8 cellular contexts compared by ENCODE assay signal in genomic region chr19:4068058-4068966, GRCh38. TPM values are rescaled to one million over a fixed set of nuclear protein-coding genes. Genes with fewer than 3 reads are reported as not detected.
DNase-seq lines count a peak whose midpoint lies in the region; ATAC-seq, FAIRE-seq and TF ChIP-seq lines count a peak whose summit lies in the region.

No MANE protein-coding gene starts in this region.

- no peak overlapping the region for H3K27ac ChIP-seq in MM.1S (ENCODE audit: low read length)

- H3K4me1 Mint-ChIP-seq in CD14-positive monocyte, result peaks cover 26% of the 10 kb centered on the region
- peaks cover 16% of the 10 kb centered on the region for H3K4me1 Mint-ChIP-seq in neural crest cell

- peaks cover 11% of the 10 kb centered on the region for H4K20me1 ChIP-seq in MM.1S (ENCODE audit: insufficient read depth, low read length)

- H3K4me1 ChIP-seq in MM.1S (ENCODE audit: low read length), result peaks cover 10% of the 10 kb centered on the region

- no peaks in the 10 kb centered on the region for H3K36me3 ChIP-seq in MM.1S (replicated peaks; ENCODE audit: insufficient read depth, low read length)

- no peak for ATAC-seq in GM19023 (IDR thresholded peaks at IDR 0.05; ENCODE audit: unreplicated experiment)

- DNase-seq in CD14-positive monocyte (ENCODE audit: low spot score) (no peak), MM.1S (no peak), choroid plexus epithelial cell (ENCODE audit: low read depth) (no peak), neural crest cell (ENCODE audit: low read depth, low spot score) (no peak), NCI-H748 treated with DMSO at 0.1 percent for 48 hours (lab: John Stamatoyannopoulos, UW) (no peak), GM19238 (ENCODE audit: insufficient read length, low spot score) (no peak), H54 (ENCODE audit: insufficient read length, low spot score) (no peak)

- no peak overlapping the region for H2AFZ ChIP-seq in MM.1S (ENCODE audit: low read length)

- H3K36me3 Mint-ChIP-seq in CD14-positive monocyte, result peaks cover 3 to 4% of the 10 kb centered on the region in 2 donors
- no peaks in the 10 kb centered on the region for H3K36me3 Mint-ChIP-seq in neural crest cell (ENCODE audit: low read depth)

- TF ChIP-seq POLR2A in H54 (IDR thresholded peaks at IDR 0.05; ENCODE audit: low read depth, low read length), result no peak

- H3K27ac Mint-ChIP-seq in CD14-positive monocyte (peak overlapping the region; percentile 85 to 94 (median 93)), neural crest cell (ENCODE audit: unreplicated experiment) (no peak overlapping the region)

- H3K9ac ChIP-seq in MM.1S (ENCODE audit: low read length), result no peak overlapping the region

- H3K27me3 Mint-ChIP-seq in CD14-positive monocyte (ENCODE audit: low read depth in 3 of 3) (peaks cover 0 to 2% (median 0%) of the 10 kb centered on the region in 3 donors), neural crest cell (ENCODE audit: low read depth) (peaks cover 29% of the 10 kb centered on the region)

- H3K9me3 Mint-ChIP-seq in CD14-positive monocyte (no peaks in the 10 kb centered on the region), neural crest cell (no peaks in the 10 kb centered on the region)

- H3K9me2 ChIP-seq in MM.1S (replicated peaks; ENCODE audit: insufficient read depth, low read length), result no peaks in the 10 kb centered on the region

- intact Hi-C loops in CD14-positive monocyte (cut with micrococcal nuclease), result loop anchor here (5.0 kb wide), 3 partner anchors 49 to 81 kb away; partner anchors contain the start of genes EEF2 (in 1 of the 2) and MAP2K2 (in 1 of the 2)

- H3K79me2 ChIP-seq in MM.1S (ENCODE audit: low read length), result peaks cover 18% of the 10 kb centered on the region

- H3K4me3 ChIP-seq in MM.1S (ENCODE audit: low read length) (no peak overlapping the region), choroid plexus epithelial cell (ENCODE audit: low read depth, low read length) (peak overlapping the region; percentile 78)

- H3K27me3 ChIP-seq in MM.1S (replicated peaks; ENCODE audit: insufficient read depth, low read length), result peaks cover 34% of the 10 kb centered on the region

- H3K4me2 ChIP-seq in MM.1S (ENCODE audit: low read depth, low read length), result peak overlapping the region; percentile 92; the same call in 1 of the 2 replicates

- no peak for FAIRE-seq in H54 (lab: Jason Lieb, UNC)

- TF ChIP-seq CTCF in CD14-positive monocyte (IDR thresholded peaks at IDR 0.05) (no peak), MM.1S (IDR thresholded peaks at IDR 0.05; ENCODE audit: low read length) (no peak), choroid plexus epithelial cell (conservative IDR thresholded peaks at IDR 0.05; ENCODE audit: low read depth, low read length) (no peak), neural crest cell (conservative IDR thresholded peaks at IDR 0.05) (no peak)

- no peaks in the 10 kb centered on the region for H3K9me3 ChIP-seq in MM.1S (replicated peaks; ENCODE audit: insufficient read depth, low read length)

- H3K4me3 Mint-ChIP-seq in CD14-positive monocyte, result peak overlapping the region; percentile 85 to 87
- H3K4me3 Mint-ChIP-seq in neural crest cell, result peak overlapping the region; percentile 91

- H3F3A ChIP-seq in MM.1S (ENCODE audit: insufficient read depth, low read length), result peaks cover 7% of the 10 kb centered on the region

RNA-seq across cellular contexts. Expression of gene ZBTB7A, which starts 1.6 kb away (rescaled TPM):
- polyA plus RNA-seq in CD14-positive monocyte, result 10 to 100 TPM; 18.0 to 20.2 TPM
- total RNA-seq in neural crest cell, result 15.2 and 15.7 TPM in 2 replicates

RNA-seq across cellular contexts. Expression of gene MAP2K2, which starts 55.6 kb away (rescaled TPM):
- polyA plus RNA-seq in CD14-positive monocyte, result 10 to 100 TPM; 30.5 to 40.2 TPM
- 171 and 178 TPM in 2 replicates for total RNA-seq in neural crest cell
